In genomic region chr7:83947260-83947659, GRCh38 we compare ENCODE assay signal across 9 cellular contexts.
DNase-seq lines count a peak whose midpoint lies in the region; ATAC-seq and TF ChIP-seq lines count a peak whose summit lies in the region.
"Had no signal": no experiment of that assay in that cellular context is flagged by ENCODE, and none has a peak within 500 bp of the region (broad histone marks: within the 10 kb centered on the region; RNA-seq: fewer than 3 reads in every experiment).

No MANE protein-coding gene starts in this region.

- no peaks in the 10 kb centered on the region for H3K27me3 ChIP-seq in ovary

- H3K4me3 ChIP-seq in fibroblast of pulmonary artery (replicated peaks; ENCODE audit: low read depth, low read length) = no peak overlapping the region
- no peak overlapping the region for H3K4me3 ChIP-seq in ovary

- no peaks in the 10 kb centered on the region for H3K36me3 ChIP-seq in ovary

- intact Hi-C loops in ovary (cut with DNase I) = no loop called here

- TF ChIP-seq POLR2A in ovary (IDR thresholded peaks at IDR 0.05) = no peak

- WGBS in ovary, 3 donors = 74 to 82% (median 80%) methylated on average over 2 of the region's 2 CpGs

- H3K4me1 ChIP-seq in ovary (ENCODE audit: insufficient read depth) = no peaks in the 10 kb centered on the region
- H3K4me1 ChIP-seq: parathyroid adenoma had no signal

- DNase-seq in SKM-1 treated with dmso at 0.1 percent for 144 hours (lab: John Stamatoyannopoulos, UW; ENCODE audit: unreplicated experiment) (peak; percentile 23), SKM-1 (lab: John Stamatoyannopoulos, UW; ENCODE audit: unreplicated experiment) (no peak), NOMO-1 treated with DMSO at 0.1 percent for 48 hours (lab: John Stamatoyannopoulos, UW; ENCODE audit: unreplicated experiment) (peak; percentile 48), fibroblast of pulmonary artery (ENCODE audit: low read depth) (peak; percentile 10), ovary (no peak)

- no peak for TF ChIP-seq EP300 in ovary (IDR thresholded peaks at IDR 0.05)

- H3K27ac ChIP-seq in ovary = no peak overlapping the region
- H3K27ac ChIP-seq: parathyroid adenoma had no signal

- peak; percentile 82 for ATAC-seq in HG02885 (IDR thresholded peaks at IDR 0.05; ENCODE audit: poor library complexity, unreplicated experiment)
- ATAC-seq in GM21526 (IDR thresholded peaks at IDR 0.05; ENCODE audit: low FRiP score, unreplicated experiment) = no peak
- no peak for ATAC-seq in GM21723 (IDR thresholded peaks at IDR 0.05; ENCODE audit: unreplicated experiment)

- TF ChIP-seq CTCF in fibroblast of pulmonary artery (IDR thresholded peaks at IDR 0.05; ENCODE audit: low read length, missing control alignments) (peak; percentile 39), ovary (IDR thresholded peaks at IDR 0.05) (no peak)

- H3K9me3 ChIP-seq in ovary = no peaks in the 10 kb centered on the region

Comparison
In these comparisons a context has a peak if more than half of its experiments do, and no peak if none do; other contexts are left out.
1. DNase-seq: peak in SKM-1 treated with dmso at 0.1 percent for 144 hours (single experiment), NOMO-1 treated with DMSO at 0.1 percent for 48 hours (single experiment) and fibroblast of pulmonary artery (single experiment); none in SKM-1 (single experiment) and ovary (0 of 5).